ENCODE assay signal across 1 cellular context in the genomic region with DNA sequence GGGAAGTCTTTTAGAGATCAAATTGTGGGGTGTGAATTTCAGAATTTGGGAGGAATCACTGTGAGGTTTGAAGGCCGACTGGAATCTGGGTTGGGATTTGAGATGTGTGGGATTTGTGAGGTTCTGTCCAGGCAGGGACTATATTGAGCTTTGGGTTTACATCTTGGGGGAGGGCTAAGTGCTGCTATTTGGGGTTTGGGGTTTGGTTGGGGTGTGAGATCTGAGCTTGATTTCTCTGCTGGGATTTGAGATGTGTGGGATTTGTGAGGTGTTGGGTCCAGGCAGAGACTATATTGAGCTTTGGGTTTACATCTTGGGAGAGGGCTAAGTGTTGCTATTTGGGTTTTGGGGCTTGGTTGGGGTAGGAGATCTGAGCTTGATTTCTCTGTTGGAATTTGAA.
TF ChIP-seq lines count a peak whose summit lies in the region.

No MANE protein-coding gene starts in this region.

TF ChIP-seq in HCT116, 20 proteins besides CTCF, POLR2A, EP300 and RAD21:
- TF ChIP-seq ZFX (IDR thresholded peaks at IDR 0.05): no peak
- TF ChIP-seq ELF1 (IDR thresholded peaks at IDR 0.05; ENCODE audit: borderline replicate concordance, low read depth): no peak
- no peak for TF ChIP-seq POLR2AphosphoS5 (IDR thresholded peaks at IDR 0.05; ENCODE audit: low read depth, low read length)
- TF ChIP-seq YY1 (IDR thresholded peaks at IDR 0.05; ENCODE audit: extremely low read depth, insufficient replicate concordance, low read depth, low read length): no peak
- TF ChIP-seq TCF7L2 (IDR thresholded peaks at IDR 0.05; ENCODE audit: borderline replicate concordance, extremely low read depth, insufficient read depth, insufficient read length): no peak
- TF ChIP-seq, protein P1, sequence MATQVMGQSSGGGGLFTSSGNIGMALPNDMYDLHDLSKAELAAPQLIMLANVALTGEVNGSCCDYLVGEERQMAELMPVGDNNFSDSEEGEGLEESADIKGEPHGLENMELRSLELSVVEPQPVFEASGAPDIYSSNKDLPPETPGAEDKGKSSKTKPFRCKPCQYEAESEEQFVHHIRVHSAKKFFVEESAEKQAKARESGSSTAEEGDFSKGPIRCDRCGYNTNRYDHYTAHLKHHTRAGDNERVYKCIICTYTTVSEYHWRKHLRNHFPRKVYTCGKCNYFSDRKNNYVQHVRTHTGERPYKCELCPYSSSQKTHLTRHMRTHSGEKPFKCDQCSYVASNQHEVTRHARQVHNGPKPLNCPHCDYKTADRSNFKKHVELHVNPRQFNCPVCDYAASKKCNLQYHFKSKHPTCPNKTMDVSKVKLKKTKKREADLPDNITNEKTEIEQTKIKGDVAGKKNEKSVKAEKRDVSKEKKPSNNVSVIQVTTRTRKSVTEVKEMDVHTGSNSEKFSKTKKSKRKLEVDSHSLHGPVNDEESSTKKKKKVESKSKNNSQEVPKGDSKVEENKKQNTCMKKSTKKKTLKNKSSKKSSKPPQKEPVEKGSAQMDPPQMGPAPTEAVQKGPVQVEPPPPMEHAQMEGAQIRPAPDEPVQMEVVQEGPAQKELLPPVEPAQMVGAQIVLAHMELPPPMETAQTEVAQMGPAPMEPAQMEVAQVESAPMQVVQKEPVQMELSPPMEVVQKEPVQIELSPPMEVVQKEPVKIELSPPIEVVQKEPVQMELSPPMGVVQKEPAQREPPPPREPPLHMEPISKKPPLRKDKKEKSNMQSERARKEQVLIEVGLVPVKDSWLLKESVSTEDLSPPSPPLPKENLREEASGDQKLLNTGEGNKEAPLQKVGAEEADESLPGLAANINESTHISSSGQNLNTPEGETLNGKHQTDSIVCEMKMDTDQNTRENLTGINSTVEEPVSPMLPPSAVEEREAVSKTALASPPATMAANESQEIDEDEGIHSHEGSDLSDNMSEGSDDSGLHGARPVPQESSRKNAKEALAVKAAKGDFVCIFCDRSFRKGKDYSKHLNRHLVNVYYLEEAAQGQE (IDR thresholded peaks at IDR 0.05; ENCODE audit: low read depth): no peak
- TF ChIP-seq, protein P2, sequence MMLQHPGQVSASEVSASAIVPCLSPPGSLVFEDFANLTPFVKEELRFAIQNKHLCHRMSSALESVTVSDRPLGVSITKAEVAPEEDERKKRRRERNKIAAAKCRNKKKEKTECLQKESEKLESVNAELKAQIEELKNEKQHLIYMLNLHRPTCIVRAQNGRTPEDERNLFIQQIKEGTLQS (IDR thresholded peaks at IDR 0.05): no peak
- TF ChIP-seq EZH2phosphoT487 (IDR thresholded peaks at IDR 0.05; ENCODE audit: borderline replicate concordance): no peak
- no peak for TF ChIP-seq ZNF274 (IDR thresholded peaks at IDR 0.05; ENCODE audit: low read depth, low read length)
- TF ChIP-seq FOSL1 (IDR thresholded peaks at IDR 0.05; ENCODE audit: low read depth): no peak
- TF ChIP-seq SRF (IDR thresholded peaks at IDR 0.05; ENCODE audit: low read depth): no peak
